10 cellular contexts compared by ENCODE assay signal in genomic region chr1:203202431-203203245, GRCh38. TPM values are rescaled to one million over a fixed set of nuclear protein-coding genes. Genes with fewer than 3 reads are reported as not detected.
DNase-seq lines count a peak whose midpoint lies in the region; ATAC-seq and TF ChIP-seq lines count a peak whose summit lies in the region.
"Had no signal": no experiment of that assay in that cellular context is flagged by ENCODE, and none has a peak within 500 bp of the region (broad histone marks: within the 10 kb centered on the region; RNA-seq: fewer than 3 reads in every experiment).

No MANE protein-coding gene starts in this region.

- no peak for TF ChIP-seq POLR2A in stomach (IDR thresholded peaks at IDR 0.05)

- intact Hi-C loops in stomach (cut with DNase I; ENCODE audit: low total_unique reads): no loop called here

- H3K36me3 ChIP-seq in stomach: no peaks in the 10 kb centered on the region

- peaks cover 0 to 33% (median 14%) of the 10 kb centered on the region in 4 donors for H3K4me1 ChIP-seq in stomach
- no peaks in the 10 kb centered on the region for H3K4me1 ChIP-seq in foreskin keratinocyte

- TF ChIP-seq EP300 in stomach (IDR thresholded peaks at IDR 0.05): no peak

- H3K36me3 Mint-ChIP-seq in effector memory CD8-positive, alpha-beta T cell (ENCODE audit: insufficient read depth): no peaks in the 10 kb centered on the region

- DNase-seq in H4 (ENCODE audit: low spot score) (peak; percentile 75), hepatic stellate cell (ENCODE audit: low spot score) (peak; percentile 68), stomach (peak; percentile 18), KG1 (lab: John Stamatoyannopoulos, UW) (no peak), DMS53 (lab: John Stamatoyannopoulos, UW) (no peak), foreskin keratinocyte (no peak)
- no peak for DNase-seq in effector memory CD8-positive, alpha-beta T cell
- DNase-seq: NCI-H774; stimulated activated naive CD8-positive, alpha-beta T cell treated with anti-CD3 and anti-CD28 coated beads, Interleukin-15, amount 100 ng/mL, for 72 hours had no signal

- 64 to 83% (median 73%) methylated on average over 15 of the region's 15 CpGs for WGBS in stomach, 5 donors

- H3K4me3 ChIP-seq in stomach: no peak overlapping the region

- no peaks in the 10 kb centered on the region for H3K9me3 Mint-ChIP-seq in effector memory CD8-positive, alpha-beta T cell
- H3K9me3 Mint-ChIP-seq: stimulated activated naive CD8-positive, alpha-beta T cell treated with anti-CD3 and anti-CD28 coated beads, Interleukin-15, amount 100 ng/mL, for 72 hours had no signal

- H3K27ac ChIP-seq in angular gyrus (ENCODE audit: low read depth, low read length) (peak overlapping the region; percentile 32), stomach (peak overlapping the region; percentile 52 to 84 (median 69)), foreskin keratinocyte (no peak overlapping the region)

- no peak for ATAC-seq in effector memory CD8-positive, alpha-beta T cell (replicated peaks)
- no peak for ATAC-seq in foreskin keratinocyte
- ATAC-seq: stimulated activated naive CD8-positive, alpha-beta T cell treated with anti-CD3 and anti-CD28 coated beads, Interleukin-15, amount 100 ng/mL, for 72 hours had no signal

- H3K27me3 Mint-ChIP-seq in effector memory CD8-positive, alpha-beta T cell: peaks cover 54 to 56% of the 10 kb centered on the region in 2 donors

- H3K27me3 ChIP-seq in stomach (peaks cover 0 to 20% (median 0%) of the 10 kb centered on the region in 3 donors), foreskin keratinocyte (peaks cover 22% of the 10 kb centered on the region)

- H3K27ac Mint-ChIP-seq in effector memory CD8-positive, alpha-beta T cell: no peak overlapping the region

- H3K4me1 Mint-ChIP-seq in effector memory CD8-positive, alpha-beta T cell (ENCODE audit: low read depth in 2 of 2): no peaks in the 10 kb centered on the region

- TF ChIP-seq CTCF in stomach (IDR thresholded peaks at IDR 0.05) (no peak), foreskin keratinocyte (conservative IDR thresholded peaks at IDR 0.05) (no peak)

- H3K4me3 Mint-ChIP-seq in effector memory CD8-positive, alpha-beta T cell: no peak overlapping the region
- H3K4me3 Mint-ChIP-seq: stimulated activated naive CD8-positive, alpha-beta T cell treated with anti-CD3 and anti-CD28 coated beads, Interleukin-15, amount 100 ng/mL, for 72 hours had no signal

- no peaks in the 10 kb centered on the region for H3K9me3 ChIP-seq in stomach

RNA-seq across cellular contexts. Expression of gene CHI3L1, which starts 16.1 kb away (rescaled TPM):
- total RNA-seq in H4 (2014; rRNA removed; shearing (Covaris generic)): not detected in 2 replicates
- total RNA-seq in stomach (1 to 10 TPM in 2 of 5 donors, not detected in 3; 1.1 to 3.9 TPM), foreskin keratinocyte (not detected in 2 replicates)
- polyA plus RNA-seq in stomach (10 to 100 TPM in 1 of 3 donors, 1 to 10 TPM in 2; 2.0 to 28.1 (median 6.0) TPM), foreskin keratinocyte (not detected in 2 replicates)

RNA-seq across cellular contexts. Expression of gene CHIT1, which starts 26.8 kb away (rescaled TPM):
- total RNA-seq in H4 (2014; rRNA removed; shearing (Covaris generic)): not detected in 2 replicates
- total RNA-seq in stomach: under 1 TPM in 1 of 5 donors, not detected in 4; 0.18 TPM
- under 1 TPM in 1 of 3 donors, not detected in 2; 0.05 TPM for polyA plus RNA-seq in stomach
- not detected in 2 replicates for total RNA-seq in foreskin keratinocyte
- not detected in 2 replicates for polyA plus RNA-seq in foreskin keratinocyte

RNA-seq across cellular contexts. Expression of gene MYBPH, which starts 27.0 kb away (rescaled TPM):
- not detected in 2 replicates for total RNA-seq in H4 (2014; rRNA removed; shearing (Covaris generic))
- total RNA-seq in stomach (not detected), foreskin keratinocyte (not detected in 2 replicates)
- polyA plus RNA-seq in stomach (under 1 TPM in 2 of 3 donors, not detected in 1; 0.05 to 0.19 TPM), foreskin keratinocyte (not detected in 2 replicates)

Comparison
In these comparisons a context has a peak if more than half of its experiments do, and no peak if none do; other contexts are left out.
1. DNase-seq: peak in H4 (single experiment), hepatic stellate cell (single experiment) and stomach (single experiment); none in KG1 (single experiment), DMS53 (single experiment), effector memory CD8-positive, alpha-beta T cell (0 of 3) and foreskin keratinocyte (0 of 2).